Comparison of ENCODE assay signal across 8 cellular contexts in genomic region chr22:20392983-20393704, GRCh38. TPM values are rescaled to one million over a fixed set of nuclear protein-coding genes. Genes with fewer than 3 reads are reported as not detected.
DNase-seq lines count a peak whose midpoint lies in the region; ATAC-seq and TF ChIP-seq lines count a peak whose summit lies in the region.

No MANE protein-coding gene starts in this region.

- H3K9me3 ChIP-seq in RWPE2 (ENCODE audit: severe bottlenecking): no peaks in the 10 kb centered on the region

- TF ChIP-seq CTCF in GM12865 (IDR thresholded peaks at IDR 0.05; ENCODE audit: insufficient read depth, low read depth, low read length, missing control alignments): no peak
- no peak for TF ChIP-seq CTCF in RWPE2 (IDR thresholded peaks at IDR 0.05; ENCODE audit: poor library complexity, severe bottlenecking)
- TF ChIP-seq CTCF in fibroblast of villous mesenchyme (IDR thresholded peaks at IDR 0.05; ENCODE audit: insufficient read depth, low read depth, low read length): no peak

- H3K4me1 ChIP-seq in RWPE2 (ENCODE audit: insufficient read depth, poor library complexity, severe bottlenecking): no peaks in the 10 kb centered on the region

- H3K27me3 ChIP-seq in RWPE2 (ENCODE audit: insufficient read depth, poor library complexity, severe bottlenecking): no peaks in the 10 kb centered on the region

- H3K27ac ChIP-seq in RWPE2 (ENCODE audit: poor library complexity, severe bottlenecking): no peak overlapping the region

- peak overlapping the region; percentile 74 for H3K4me3 ChIP-seq in GM12865 (ENCODE audit: low read depth, low read length)
- peak overlapping the region; percentile 79 for H3K4me3 ChIP-seq in RWPE2 (ENCODE audit: severe bottlenecking)
- peak overlapping the region; percentile 76 for H3K4me3 ChIP-seq in fibroblast of villous mesenchyme (ENCODE audit: low read depth, low read length)

- no peak for DNase-seq in GM12865 (ENCODE audit: low read depth)
- DNase-seq in RWPE2 (ENCODE audit: low spot score): no peak
- no peak for DNase-seq in fibroblast of villous mesenchyme (ENCODE audit: low read depth)
- DNase-seq in putamen (ENCODE audit: low spot score): peak; percentile 14
- no peak for DNase-seq in SKM-1 treated with dmso at 0.1 percent for 144 hours (lab: John Stamatoyannopoulos, UW; ENCODE audit: unreplicated experiment)
- no peak for DNase-seq in superior temporal gyrus (ENCODE audit: extremely low spot score)

- no peaks in the 10 kb centered on the region for H3K36me3 ChIP-seq in RWPE2 (ENCODE audit: low read depth)

- ATAC-seq in RWPE2 (ENCODE audit: low read depth): no peak
- ATAC-seq in GM21390 (IDR thresholded peaks at IDR 0.05; ENCODE audit: unreplicated experiment): no peak
- no peak for ATAC-seq in HG03565 (IDR thresholded peaks at IDR 0.05; ENCODE audit: unreplicated experiment)

RNA-seq across cellular contexts. Expression of gene ZNF74, which starts 0.8 kb away (rescaled TPM):
- 10.3 and 10.8 TPM in 2 replicates for total RNA-seq in fibroblast of villous mesenchyme

RNA-seq across cellular contexts. Expression of gene SCARF2, which starts 44.5 kb away (rescaled TPM):
- 15.5 and 26.4 TPM in 2 replicates for total RNA-seq in fibroblast of villous mesenchyme
